Comparison of ENCODE assay signal across 15 cellular contexts in genomic region chr1:233368784-233369120, GRCh38. TPM values are rescaled to one million over a fixed set of nuclear protein-coding genes. Genes with fewer than 3 reads are reported as not detected.
DNase-seq lines count a peak whose midpoint lies in the region; ATAC-seq and TF ChIP-seq lines count a peak whose summit lies in the region.
"Had no signal": no experiment of that assay in that cellular context is flagged by ENCODE, and none has a peak within 500 bp of the region (broad histone marks: within the 10 kb centered on the region; RNA-seq: fewer than 3 reads in every experiment).

No MANE protein-coding gene starts in this region.

- no peaks in the 10 kb centered on the region for H3K9me1 ChIP-seq in IMR-90 (ENCODE audit: insufficient read depth, low read length)

- no peak overlapping the region for H3K27ac ChIP-seq in IMR-90 (ENCODE audit: insufficient read depth, low read length)
- H3K27ac ChIP-seq in endodermal cell (ENCODE audit: low read depth, low read length) = no peak overlapping the region
- no peak overlapping the region for H3K27ac ChIP-seq in trophoblast cell (ENCODE audit: low read depth, low read length)

- H3K36me3 ChIP-seq in Caco-2 (ENCODE audit: control insufficient read depth, insufficient read depth, low read length) (no peaks in the 10 kb centered on the region), IMR-90 (ENCODE audit: control insufficient read depth, insufficient read depth, low read length) (no peaks in the 10 kb centered on the region), endodermal cell (ENCODE audit: control insufficient read depth, insufficient read depth, low read length) (no peaks in the 10 kb centered on the region), trophoblast cell (ENCODE audit: control insufficient read depth in 1 of 2, insufficient read depth in 2 of 2, low read length in 2 of 2) (no peaks in the 10 kb centered on the region)

- no peak overlapping the region for H2AFZ ChIP-seq in IMR-90 (replicated peaks; ENCODE audit: low read length, poor library complexity)
- H2AFZ ChIP-seq in trophoblast cell (ENCODE audit: insufficient read depth, low read length, poor library complexity) = no peak overlapping the region

- CTCF ChIA-PET in Caco-2 (lab: Charles Lee) (no interaction called here), IMR-90 (lab: Yijun Ruan, JAX) (no interaction called here)

- H3K27me3 Mint-ChIP-seq in Caco-2 (ENCODE audit: insufficient read depth, unreplicated experiment) (no peaks in the 10 kb centered on the region), endodermal cell (ENCODE audit: insufficient read depth) (no peaks in the 10 kb centered on the region)

- H3K4me1 ChIP-seq in Caco-2 (peaks cover 29% of the 10 kb centered on the region), IMR-90 (ENCODE audit: control insufficient read depth, insufficient read depth, low read length) (no peaks in the 10 kb centered on the region), endodermal cell (ENCODE audit: control insufficient read depth, insufficient read depth, low read length) (no peaks in the 10 kb centered on the region), trophoblast cell (ENCODE audit: control insufficient read depth in 1 of 2, insufficient read depth in 2 of 2, low read length in 2 of 2) (peaks cover 3 to 4% of the 10 kb centered on the region in 2 experiments)

- H3K4me3 Mint-ChIP-seq in Caco-2 (ENCODE audit: unreplicated experiment) (peak overlapping the region; percentile 42), endodermal cell (no peak overlapping the region)

- H4K8ac ChIP-seq in IMR-90 (ENCODE audit: low read depth in 2 of 2, low read length in 2 of 2) (no peak overlapping the region), trophoblast cell (ENCODE audit: low read depth, low read length) (no peak overlapping the region)

- TF ChIP-seq CTCF in Caco-2 (IDR thresholded peaks at IDR 0.05; ENCODE audit: insufficient read depth in 1 of 2, low read depth in 1 of 2, low read length in 1 of 2, severe bottlenecking in 1 of 2, unreplicated experiment in 1 of 2) (no peak), IMR-90 (conservative IDR thresholded peaks at IDR 0.05; ENCODE audit: low read depth, low read length) (no peak), endodermal cell (conservative IDR thresholded peaks at IDR 0.05) (no peak)

- TF ChIP-seq POLR2A in IMR-90 (IDR thresholded peaks at IDR 0.05; ENCODE audit: low read depth, low read length) = no peak

- POLR2A ChIA-PET in Caco-2 (lab: Charles Lee) = no interaction called here
- POLR2A ChIA-PET in IMR-90 (lab: Charles Lee; ENCODE audit: unreplicated experiment) = no interaction called here

- no peak overlapping the region for H2BK20ac ChIP-seq in IMR-90 (ENCODE audit: low read depth, low read length)

- H3K23ac ChIP-seq in IMR-90 (ENCODE audit: low read depth, low read length) = no peak overlapping the region
- H3K23ac ChIP-seq in trophoblast cell (ENCODE audit: low read length) = no peak overlapping the region

- peak overlapping the region; percentile 85 for H3K27ac Mint-ChIP-seq in Caco-2 (ENCODE audit: unreplicated experiment)
- peak overlapping the region; percentile 34 for H3K27ac Mint-ChIP-seq in endodermal cell

- no peak overlapping the region for H2AK5ac ChIP-seq in IMR-90 (ENCODE audit: low read depth, low read length)
- H2AK5ac ChIP-seq in trophoblast cell (ENCODE audit: low read length) = no peak overlapping the region

- H3K18ac ChIP-seq in IMR-90 (ENCODE audit: low read depth, low read length) (0 out of 2 replicates have a peak overlapping the region, but pooled peaks have one; percentile 13), trophoblast cell (ENCODE audit: low read length) (no peak overlapping the region)

- no peak overlapping the region for H2BK15ac ChIP-seq in IMR-90 (ENCODE audit: low read depth, low read length)

- H3K79me2 ChIP-seq in trophoblast cell (ENCODE audit: control insufficient read depth, insufficient read depth, low read length, poor library complexity) = no peaks in the 10 kb centered on the region

- H3K9ac ChIP-seq in IMR-90 (ENCODE audit: low read depth, low read length) (no peak overlapping the region), endodermal cell (ENCODE audit: extremely low read depth, low read length, poor library complexity, severe bottlenecking) (no peak overlapping the region), trophoblast cell (ENCODE audit: low read length) (no peak overlapping the region)

- no peak overlapping the region for H3K4me3 ChIP-seq in Caco-2 (ENCODE audit: low read depth, low read length)
- H3K4me3 ChIP-seq in IMR-90 (ENCODE audit: insufficient read depth, low read depth, low read length) = no peak overlapping the region
- no peak overlapping the region for H3K4me3 ChIP-seq in endodermal cell (ENCODE audit: low read length)
- H3K4me3 ChIP-seq in trophoblast cell (ENCODE audit: low read depth, low read length) = no peak overlapping the region
- H3K4me3 ChIP-seq: HAP-1 had no signal

- dilution Hi-C loops in IMR-90 (cut with HindIII; ENCODE audit: low sequenced_read_pairs, unreplicated experiment) = no loop called here

- no peak overlapping the region for H4K5ac ChIP-seq in IMR-90 (ENCODE audit: low read depth, low read length)

- H2BK120ac ChIP-seq in IMR-90 (ENCODE audit: low read depth, low read length) (no peak overlapping the region), trophoblast cell (ENCODE audit: insufficient read depth, low read length, poor library complexity) (no peak overlapping the region)

- ATAC-seq in IMR-90 (ENCODE audit: low read depth) (no peak; the same call in 1 of the 2 replicates), GM18868 (IDR thresholded peaks at IDR 0.05; ENCODE audit: unreplicated experiment) (no peak)

- H2BK5ac ChIP-seq in IMR-90 (ENCODE audit: low read depth, low read length, poor library complexity, severe bottlenecking) (no peak overlapping the region), trophoblast cell (ENCODE audit: low read depth, low read length, poor library complexity) (no peak overlapping the region)

- TF ChIP-seq RAD21 in IMR-90 (IDR thresholded peaks at IDR 0.05; ENCODE audit: low read length) = no peak

- H2BK12ac ChIP-seq in trophoblast cell (ENCODE audit: low read length) = no peak overlapping the region

- H3K4me2 ChIP-seq in IMR-90 (ENCODE audit: low read depth, low read length) (peak overlapping the region; percentile 74; the same call in 1 of the 2 replicates), trophoblast cell (ENCODE audit: low read length) (no peak overlapping the region)

- H3K9me3 ChIP-seq in Caco-2 (no peaks in the 10 kb centered on the region), IMR-90 (ENCODE audit: control insufficient read depth, insufficient read depth, low read length) (no peaks in the 10 kb centered on the region), endodermal cell (ENCODE audit: control insufficient read depth, low read length) (no peaks in the 10 kb centered on the region), trophoblast cell (ENCODE audit: insufficient read depth, low read depth, low read length) (no peaks in the 10 kb centered on the region)
- H3K9me3 ChIP-seq: HAP-1 had no signal

- DNase-seq in Caco-2 = no peak
- DNase-seq in IMR-90 = no peak
- no peak for DNase-seq in endodermal cell
- no peak for DNase-seq in trophoblast cell
- no peak for DNase-seq in C1 segment of cervical spinal cord (lab: John Stamatoyannopoulos, UW)
- no peak for DNase-seq in NCI-H1048 (lab: John Stamatoyannopoulos, UW)
- no peak for DNase-seq in foreskin melanocyte
- DNase-seq: DMS153, KBM-7, NCI-H2107, NCI-H2227 treated with DMSO at 0.1 percent for 48 hours, NCI-H524 treated with DMSO at 0.1 percent for 48 hours, SHP77 treated with DMSO at 0.1 percent for 48 hours had no signal

- H3K4ac ChIP-seq in IMR-90 (ENCODE audit: low read depth, low read length) (no peak overlapping the region), trophoblast cell (ENCODE audit: low read depth, low read length) (no peak overlapping the region)

- intact Hi-C loops in Caco-2 (cut with micrococcal nuclease; ENCODE audit: unreplicated experiment) = no loop called here
- intact Hi-C loops in IMR-90 (cut with micrococcal nuclease) = no loop called here

- no peaks in the 10 kb centered on the region for H4K20me1 ChIP-seq in IMR-90 (ENCODE audit: insufficient read depth, low read length)

- H3K36me3 Mint-ChIP-seq in Caco-2 (ENCODE audit: insufficient read depth, unreplicated experiment) (no peaks in the 10 kb centered on the region), endodermal cell (ENCODE audit: low read depth) (peaks cover 6% of the 10 kb centered on the region)

- H3K79me1 ChIP-seq in IMR-90 (ENCODE audit: low read depth in 1 of 2, low read length in 2 of 2) (no peaks in the 10 kb centered on the region), trophoblast cell (ENCODE audit: low read length) (no peaks in the 10 kb centered on the region)

- H3K4me1 Mint-ChIP-seq in Caco-2 (ENCODE audit: low read depth, unreplicated experiment) (peaks cover 32% of the 10 kb centered on the region), endodermal cell (peaks cover 15% of the 10 kb centered on the region)

- H3K14ac ChIP-seq in IMR-90 (replicated peaks; ENCODE audit: low read depth, low read length) (no peak overlapping the region), trophoblast cell (ENCODE audit: low read length) (no peak overlapping the region)

- H3K27me3 ChIP-seq in Caco-2 (replicated peaks; ENCODE audit: control insufficient read depth, insufficient read depth, low read length) (no peaks in the 10 kb centered on the region), IMR-90 (ENCODE audit: control insufficient read depth, insufficient read depth, low read length) (no peaks in the 10 kb centered on the region), endodermal cell (ENCODE audit: control insufficient read depth, insufficient read depth, low read length, poor library complexity, severe bottlenecking) (no peaks in the 10 kb centered on the region), trophoblast cell (ENCODE audit: insufficient read depth, low read length) (no peaks in the 10 kb centered on the region)

- H2AK9ac ChIP-seq in IMR-90 (replicated peaks; ENCODE audit: low read depth, low read length, poor library complexity) = no peak overlapping the region

- in situ Hi-C loops in IMR-90 (cut with MboI; ENCODE audit: low sequenced_read_pairs) = no loop called here

- no peak overlapping the region for H3K56ac ChIP-seq in IMR-90 (ENCODE audit: extremely low read depth, insufficient read depth, low read length)

- no peak overlapping the region for H4K12ac ChIP-seq in trophoblast cell (ENCODE audit: low read depth, low read length)

- H3K9me3 Mint-ChIP-seq in Caco-2 (ENCODE audit: unreplicated experiment) (no peaks in the 10 kb centered on the region), endodermal cell (no peaks in the 10 kb centered on the region)

- no CpG with 5 or more reads among the region's 1 CpG for WGBS in IMR-90 (ENCODE audit: extremely low coverage in 2 of 2, insufficient read length in 1 of 2), 2 experiments
- WGBS in endodermal cell (ENCODE audit: insufficient coverage in 1 of 2, insufficient read length in 1 of 2), 2 experiments = 84 to 100% methylated on average over 1 of the region's 1 CpG
- WGBS in trophoblast cell (ENCODE audit: extremely low coverage, insufficient coverage, insufficient read length) = no CpG with 5 or more reads among the region's 1 CpG

- no peak overlapping the region for H4K91ac ChIP-seq in IMR-90 (ENCODE audit: insufficient read depth, low read depth, low read length)
- peak overlapping the region; percentile 6 for H4K91ac ChIP-seq in trophoblast cell (ENCODE audit: low read depth, low read length)

- BruUV-seq in Caco-2 (replicated peaks; lab: Mats Ljungman, UMichigan) = no TSS peak
- BruUV-seq in IMR-90 (replicated peaks; lab: Mats Ljungman, UMichigan) = no TSS peak

RNA-seq across cellular contexts. Expression of gene MAP3K21, which starts 41.2 kb away (rescaled TPM):
- total RNA-seq in Caco-2 (2022) = 9.6 and 10.4 TPM in 2 replicates
- total RNA-seq in IMR-90 (2012; rRNA removed) = 0.18 and 0.28 TPM in 2 replicates
- 0.15 and 0.20 TPM in 2 replicates for polyA plus RNA-seq in IMR-90 (2012; rRNA removed)
- 0.05 and 0.10 TPM in 2 replicates for polyA plus RNA-seq in IMR-90 (2012; cell fraction: cytosol; rRNA removed)
- 0.27 and 0.45 TPM in 2 replicates for polyA plus RNA-seq in IMR-90 (2012; cell fraction: nucleus; rRNA removed; ENCODE audit: low replicate concordance)
- 10 to 100 TPM in 1 of 2 donors, 1 to 10 TPM in 1; 9.4 to 14.6 TPM for total RNA-seq in endodermal cell
- polyA plus RNA-seq in endodermal cell (2013, experiment 1 of 2) = 2.2 TPM
- polyA plus RNA-seq in endodermal cell (2013, experiment 2 of 2) = 2.0 TPM
- 0.74 and 0.89 TPM in 2 replicates for polyA plus RNA-seq in trophoblast cell (2013)
